In genomic region chr2:142445023-142445422, GRCh38 we compare ENCODE assay signal across 31 cellular contexts.
"Had no signal": no experiment of that assay in that cellular context is flagged by ENCODE, and none has a peak within 500 bp of the region (broad histone marks: within the 10 kb centered on the region; RNA-seq: fewer than 3 reads in every experiment).

No MANE protein-coding gene starts in this region.

- H3K4me1 ChIP-seq: adrenal gland, ascending aorta, breast epithelium had no signal

- H3K36me3 ChIP-seq: adrenal gland, ascending aorta, brain microvascular endothelial cell, breast epithelium, cardiac muscle cell had no signal

- H3K4me3 ChIP-seq: adrenal gland, ascending aorta, body of pancreas, breast epithelium, cardiac muscle cell had no signal

- H3K9me3 ChIP-seq: adrenal gland, ascending aorta, body of pancreas, breast epithelium had no signal

- ATAC-seq: activated naive CD4-positive, alpha-beta T cell treated with anti-CD3 and anti-CD28 coated beads, Interleukin-2, amount 50 U/mL, for 72 hours; activated naive CD8-positive, alpha-beta T cell treated with anti-CD3 and anti-CD28 coated beads, Interleukin-2, amount 50 U/mL, for 24 hours; activated T-cell treated with anti-CD3 and anti-CD28 coated beads, Interleukin-2, amount 50 U/mL, for 4 hours; activated T-cell treated with anti-CD3 and anti-CD28 coated beads, Interleukin-2, amount 50 U/mL, for 72 hours; activated T-helper 17 cell treated with anti-CD3 and anti-CD28 coated beads, Interleukin-2, amount 50 U/mL, for 72 hours; body of pancreas had no signal

- H3K27me3 ChIP-seq: adrenal gland, ascending aorta, body of pancreas, brain microvascular endothelial cell, breast epithelium, cardiac muscle cell had no signal

- H3K27ac ChIP-seq: adrenal gland, ascending aorta, body of pancreas, brain microvascular endothelial cell, breast epithelium, cardiac muscle cell had no signal

- DNase-seq: activated effector memory CD4-positive, alpha-beta T cell treated with anti-CD3 and anti-CD28 coated beads, Interleukin-2, amount 50 U/mL, for 16 hours; activated effector memory CD4-positive, alpha-beta T cell treated with Interleukin-2 at 50 U/mL for 16 hours; activated gamma-delta T cell; activated gamma-delta T cell treated with Interleukin-2 at 50 U/mL for 16 hours; activated naive CD4-positive, alpha-beta T cell; activated naive CD4-positive, alpha-beta T cell treated with anti-CD3 and anti-CD28 coated beads for 36 hours; activated naive CD4-positive, alpha-beta T cell treated with anti-CD3 and anti-CD28 coated beads, Interleukin-2, amount 10 ng/mL, durations not matched to agents 7 days and 5 days; activated naive CD4-positive, alpha-beta T cell treated with anti-CD3 and anti-CD28 coated beads, Interleukin-2, amount 50 U/mL, for 16 hours; activated naive CD4-positive, alpha-beta T cell treated with Interleukin-2 at 50 U/mL for 16 hours; activated naive CD8-positive, alpha-beta T cell treated with anti-CD3 and anti-CD28 coated beads for 36 hours; activated naive CD8-positive, alpha-beta T cell treated with anti-CD3 and anti-CD28 coated beads, Interleukin-2, amount 10 ng/mL, durations not matched to agents 7 days and 5 days; activated naive CD8-positive, alpha-beta T cell treated with anti-CD3 and anti-CD28 coated beads, Interleukin-2, amount 50 U/mL, for 24 hours; activated T-cell treated with anti-CD3 and anti-CD28 coated beads, Interleukin-2, amount 50 U/mL, for 24 hours; activated T-cell treated with anti-CD3 and anti-CD28 coated beads, Interleukin-2, amount 50 U/mL, for 4 hours; activated T-cell treated with anti-CD3 and anti-CD28 coated beads, Interleukin-2, amount 50 U/mL, for 48 hours; activated T-cell treated with anti-CD3 and anti-CD28 coated beads, Interleukin-2, amount 50 U/mL, for 72 hours; adrenal gland; amniotic stem cell; amygdala; anterior cingulate cortex; aorta; brain microvascular endothelial cell; caudate nucleus; central memory CD4-positive, alpha-beta T cell; cerebellar nuclear complex had no signal
